In the genomic region with DNA sequence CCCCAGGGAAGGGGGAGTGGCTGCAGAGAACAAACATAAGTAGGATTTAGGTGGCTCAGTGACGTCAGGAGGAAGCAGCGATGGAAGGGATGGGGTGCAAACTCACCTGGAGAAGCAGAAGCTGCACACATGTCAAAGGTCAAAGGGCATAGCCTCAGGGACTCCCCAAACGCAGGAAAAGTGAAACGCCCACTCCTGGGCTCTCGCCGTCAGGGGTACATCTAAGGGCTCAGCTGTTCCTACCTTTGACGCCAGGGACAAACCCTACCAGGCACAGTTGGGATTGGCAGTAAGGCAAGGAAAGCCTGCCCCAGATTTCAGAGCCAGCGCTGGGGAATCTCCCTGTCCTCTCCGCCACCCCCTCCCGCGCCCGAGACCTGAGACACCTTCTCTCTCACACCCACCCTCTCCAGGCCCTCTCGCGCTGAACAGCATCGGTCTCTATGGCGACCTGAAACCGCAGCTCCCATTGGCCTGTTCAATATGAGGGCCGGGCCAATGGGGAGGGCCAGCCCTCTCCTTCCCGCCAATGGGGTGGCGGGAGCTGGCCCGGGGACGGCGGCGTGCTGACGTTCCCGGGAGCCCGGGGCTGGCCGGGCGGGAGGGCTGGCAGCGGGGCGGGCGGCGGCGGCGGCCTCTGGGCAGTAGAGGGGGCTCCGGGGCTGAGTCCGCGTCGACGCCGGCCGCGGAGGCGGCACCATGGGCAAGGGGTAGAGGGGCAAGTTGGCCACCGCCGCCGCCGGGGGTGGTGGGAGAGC, we compare ENCODE assay signal across 8 cellular contexts. TPM values are rescaled to one million over a fixed set of nuclear protein-coding genes. Genes with fewer than 3 reads are reported as not detected.
DNase-seq lines count a peak whose midpoint lies in the region; ATAC-seq and TF ChIP-seq lines count a peak whose summit lies in the region.

CCDC148 (minus strand) TSS at position 445 of the 758 bp plus-strand sequence; CDS start at position 131, 314 bp downstream.
A gene with protein sequence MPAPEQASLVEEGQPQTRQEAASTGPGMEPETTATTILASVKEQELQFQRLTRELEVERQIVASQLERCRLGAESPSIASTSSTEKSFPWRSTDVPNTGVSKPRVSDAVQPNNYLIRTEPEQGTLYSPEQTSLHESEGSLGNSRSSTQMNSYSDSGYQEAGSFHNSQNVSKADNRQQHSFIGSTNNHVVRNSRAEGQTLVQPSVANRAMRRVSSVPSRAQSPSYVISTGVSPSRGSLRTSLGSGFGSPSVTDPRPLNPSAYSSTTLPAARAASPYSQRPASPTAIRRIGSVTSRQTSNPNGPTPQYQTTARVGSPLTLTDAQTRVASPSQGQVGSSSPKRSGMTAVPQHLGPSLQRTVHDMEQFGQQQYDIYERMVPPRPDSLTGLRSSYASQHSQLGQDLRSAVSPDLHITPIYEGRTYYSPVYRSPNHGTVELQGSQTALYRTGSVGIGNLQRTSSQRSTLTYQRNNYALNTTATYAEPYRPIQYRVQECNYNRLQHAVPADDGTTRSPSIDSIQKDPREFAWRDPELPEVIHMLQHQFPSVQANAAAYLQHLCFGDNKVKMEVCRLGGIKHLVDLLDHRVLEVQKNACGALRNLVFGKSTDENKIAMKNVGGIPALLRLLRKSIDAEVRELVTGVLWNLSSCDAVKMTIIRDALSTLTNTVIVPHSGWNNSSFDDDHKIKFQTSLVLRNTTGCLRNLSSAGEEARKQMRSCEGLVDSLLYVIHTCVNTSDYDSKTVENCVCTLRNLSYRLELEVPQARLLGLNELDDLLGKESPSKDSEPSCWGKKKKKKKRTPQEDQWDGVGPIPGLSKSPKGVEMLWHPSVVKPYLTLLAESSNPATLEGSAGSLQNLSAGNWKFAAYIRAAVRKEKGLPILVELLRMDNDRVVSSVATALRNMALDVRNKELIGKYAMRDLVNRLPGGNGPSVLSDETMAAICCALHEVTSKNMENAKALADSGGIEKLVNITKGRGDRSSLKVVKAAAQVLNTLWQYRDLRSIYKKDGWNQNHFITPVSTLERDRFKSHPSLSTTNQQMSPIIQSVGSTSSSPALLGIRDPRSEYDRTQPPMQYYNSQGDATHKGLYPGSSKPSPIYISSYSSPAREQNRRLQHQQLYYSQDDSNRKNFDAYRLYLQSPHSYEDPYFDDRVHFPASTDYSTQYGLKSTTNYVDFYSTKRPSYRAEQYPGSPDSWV (plus strand): TSS at position 644 of the 758 bp plus-strand sequence. CDS start 76,233 bp downstream, outside the sequence.

- no peaks in the 10 kb centered on the region for H3K36me3 ChIP-seq in liver (ENCODE audit: control insufficient read depth in 4 of 4, insufficient read depth in 3 of 4, low read depth in 1 of 4, low read length in 3 of 4)

- H3K4me1 ChIP-seq in liver (ENCODE audit: control insufficient read depth in 4 of 4, insufficient read depth in 4 of 4, low read length in 3 of 4): peaks cover 0 to 36% (median 34%) of the 10 kb centered on the region in 4 donors

- H3K27ac ChIP-seq in C4-2B (peak within 1 kb of the TSS; percentile 94), liver (ENCODE audit: low read depth in 1 of 2, low read length in 2 of 2) (peak within 1 kb of the TSS; percentile 92 to 96)

- H3K4me3 ChIP-seq in liver (ENCODE audit: low read depth in 1 of 3, low read length in 3 of 3): peak within 1 kb of the TSS; percentile 74 to 91 (median 81)

- WGBS in liver: under 1% methylated on average over 48 of the region's 48 CpGs

- ATAC-seq in GM19395 (IDR thresholded peaks at IDR 0.05; ENCODE audit: unreplicated experiment): peak; percentile 89
- peak; percentile 94 for ATAC-seq in HG03521 (IDR thresholded peaks at IDR 0.05; ENCODE audit: unreplicated experiment)

- peak; percentile 99 for DNase-seq in NCI-H748 (lab: John Stamatoyannopoulos, UW; ENCODE audit: unreplicated experiment)
- peak; percentile 88 to 90 for DNase-seq in activated CD4-positive, alpha-beta T cell treated with anti-CD3 and anti-CD28 coated beads, Interleukin-2, amount 50 U/mL, for 48 hours
- DNase-seq in dermis blood vessel endothelial cell: peak; percentile 94
- peak; percentile 73 to 81 for DNase-seq in stimulated activated CD4-positive, alpha-beta T cell treated with anti-CD3 and anti-CD28 coated beads, Interleukin-2, amount 100 ng/mL, for 48 hours

- TF ChIP-seq CTCF in C4-2B (conservative IDR thresholded peaks at IDR 0.05): no peak
- peak; percentile 21 for TF ChIP-seq CTCF in liver (IDR thresholded peaks at IDR 0.05; ENCODE audit: low read depth, low read length, missing input control)

- H3K9ac ChIP-seq in liver (ENCODE audit: low read depth in 1 of 2, low read length in 2 of 2): peak within 1 kb of the TSS; percentile 10 to 43

- TF ChIP-seq RAD21 in liver (IDR thresholded peaks at IDR 0.05): no peak

- no peaks in the 10 kb centered on the region for H3K27me3 ChIP-seq in liver (ENCODE audit: control insufficient read depth in 4 of 4, insufficient read depth in 4 of 4, low read length in 3 of 4)

- no peaks in the 10 kb centered on the region for H3K9me3 ChIP-seq in liver (ENCODE audit: control insufficient read depth in 4 of 4, low read length in 3 of 4)

TF ChIP-seq in liver, 16 proteins besides CTCF, POLR2A, EP300 and RAD21:
- TF ChIP-seq FOXA1 (IDR thresholded peaks at IDR 0.05): no peak
- TF ChIP-seq TAF1 (conservative IDR thresholded peaks at IDR 0.05): no peak
- TF ChIP-seq NR2F2 (IDR thresholded peaks at IDR 0.05): no peak
- TF ChIP-seq, protein P1, sequence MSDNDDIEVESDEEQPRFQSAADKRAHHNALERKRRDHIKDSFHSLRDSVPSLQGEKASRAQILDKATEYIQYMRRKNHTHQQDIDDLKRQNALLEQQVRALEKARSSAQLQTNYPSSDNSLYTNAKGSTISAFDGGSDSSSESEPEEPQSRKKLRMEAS (IDR thresholded peaks at IDR 0.05): no peak
- peak; percentile 65 for TF ChIP-seq SP1 (IDR thresholded peaks at IDR 0.05)

RNA-seq across cellular contexts. Expression of gene CCDC148, which starts in this region (rescaled TPM):
- total RNA-seq in dermis blood vessel endothelial cell (0.42 and 0.51 TPM in 2 replicates), liver (under 1 TPM; 0.25 to 0.37 TPM)
- under 1 TPM; 0.02 to 0.42 TPM for polyA plus RNA-seq in liver

RNA-seq across cellular contexts. Expression of the second gene that starts in this region (rescaled TPM):
- total RNA-seq in dermis blood vessel endothelial cell (63.7 and 98.2 TPM in 2 replicates), liver (10 to 100 TPM; 24.9 to 33.8 TPM)
- 10 to 100 TPM in 1 of 2 donors, 1 to 10 TPM in 1; 7.7 to 13.2 TPM for polyA plus RNA-seq in liver

Comparison
In these comparisons a context has a peak if more than half of its experiments do, and no peak if none do; other contexts are left out.
1. Peak in every context shown above with its lines: DNase-seq, ATAC-seq, H3K4me3 ChIP-seq and H3K27ac ChIP-seq.